In genomic region chr16:57485916-57486857, GRCh38 we compare ENCODE assay signal across 8 cellular contexts.
A peak's percentile ranks its signal among the peaks of the same experiment; 100 is the strongest.
DNase-seq lines count a peak whose midpoint lies in the region; ATAC-seq and TF ChIP-seq lines count a peak whose summit lies in the region.

Gene DOK4, minus strand, starts transcription at chr16:57486493. Its CDS starts 6,986 bp downstream, at chr16:57479507.

- H3K9me3 Mint-ChIP-seq in nephron, result no peaks in the 10 kb centered on the region

- peak; percentile 83 for DNase-seq in RKO (ENCODE audit: low spot score)
- peak; percentile 73 for DNase-seq in activated T-helper 9 cell treated with anti-CD3 and anti-CD28 coated beads, Interleukin-2, amount 50 U/mL, for 16 hours (ENCODE audit: low read depth)
- peak; percentile 36 for DNase-seq in fibroblast of peridontal ligament (ENCODE audit: extremely low read depth)
- peak; percentile 91 for DNase-seq in stimulated activated naive CD8-positive, alpha-beta T cell treated with anti-CD3 and anti-CD28 coated beads, Interleukin-15, Interleukin-2, amounts not matched to agents 100 U/mL and 50 U/mL, for 24 hours

- ATAC-seq in GM19328 (IDR thresholded peaks at IDR 0.05; ENCODE audit: unreplicated experiment) (peak; percentile 92), HG03469 (IDR thresholded peaks at IDR 0.05; ENCODE audit: unreplicated experiment) (peak; percentile 52)
- peak; percentile 96 for ATAC-seq in stimulated activated naive CD8-positive, alpha-beta T cell treated with anti-CD3 and anti-CD28 coated beads, Interleukin-15, Interleukin-2, amounts not matched to agents 100 U/mL and 50 U/mL, for 24 hours

- H3K27ac Mint-ChIP-seq in nephron, result peak within 1 kb of the TSS; percentile 67 to 92 (median 80)

- TF ChIP-seq CTCF in C4-2B (conservative IDR thresholded peaks at IDR 0.05) (no peak), nephron (IDR thresholded peaks at IDR 0.05; ENCODE audit: unreplicated experiment in 3 of 3) (no peak)

- peaks cover 7% of the 10 kb centered on the region for H3K27me3 Mint-ChIP-seq in nephron (ENCODE audit: low read depth)

- peaks cover 20% of the 10 kb centered on the region for H3K4me1 Mint-ChIP-seq in nephron

- H3K27ac ChIP-seq in C4-2B, result peak within 1 kb of the TSS; percentile 30; the same call in 1 of the 2 replicates

- H3K36me3 Mint-ChIP-seq in nephron (ENCODE audit: low read depth), result no peaks in the 10 kb centered on the region

- H3K4me3 Mint-ChIP-seq in nephron, result peak within 1 kb of the TSS; percentile 88 to 97 (median 92)

Comparison
In these comparisons a context has a peak if more than half of its experiments do, and no peak if none do; other contexts are left out.
1. Peak in every context shown above with its lines: DNase-seq, ATAC-seq and H3K27ac ChIP-seq.
2. DNase-seq: peak in every context shown above with its lines; median percentile 91 in stimulated activated naive CD8-positive, alpha-beta T cell treated with anti-CD3 and anti-CD28 coated beads, Interleukin-15, Interleukin-2, amounts not matched to agents 100 U/mL and 50 U/mL, for 24 hours; 83 in RKO; 73 in activated T-helper 9 cell treated with anti-CD3 and anti-CD28 coated beads, Interleukin-2, amount 50 U/mL, for 16 hours; 36 in fibroblast of peridontal ligament.